ENCODE assay signal across 1 cellular context in the genomic region with DNA sequence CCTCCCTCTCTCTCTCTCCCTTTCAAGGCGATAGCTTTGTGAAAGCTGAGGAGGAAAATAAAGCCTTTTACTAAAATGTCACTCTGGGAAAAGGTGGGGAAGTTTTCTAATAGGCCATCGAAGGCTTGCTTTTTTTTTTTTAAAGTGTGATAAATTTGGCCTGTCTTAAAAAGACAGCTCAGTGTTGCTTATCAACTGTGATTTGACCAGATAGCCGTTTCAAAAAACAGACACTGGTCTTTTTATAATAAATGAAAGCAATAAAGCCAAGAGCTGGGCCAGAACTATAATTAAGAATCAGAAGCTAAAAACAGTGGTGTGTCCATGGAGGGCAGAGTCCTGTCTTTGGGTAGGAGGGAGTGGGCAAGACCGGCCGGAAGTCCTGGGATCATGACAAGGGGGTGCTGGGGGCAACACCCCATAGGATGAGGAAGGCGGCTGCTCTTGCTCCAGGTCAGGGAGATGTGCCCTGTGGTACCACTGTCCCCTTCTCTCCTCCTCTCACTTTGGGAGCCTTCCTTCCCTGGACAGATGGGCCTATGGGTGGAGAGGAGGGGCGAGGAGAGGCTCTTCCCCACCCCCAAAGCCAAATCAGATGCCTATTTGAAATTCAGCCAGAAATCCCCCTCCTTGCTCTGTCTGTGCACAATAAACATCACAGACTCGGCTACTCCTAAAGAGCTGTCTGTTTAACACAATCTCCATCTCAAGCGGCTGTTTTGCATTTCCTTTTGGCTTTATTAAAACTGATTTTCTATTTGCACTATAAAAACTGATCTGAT.
TF ChIP-seq lines count a peak whose summit lies in the region.

No MANE protein-coding gene starts in this region.

TF ChIP-seq in GM23338, 12 proteins besides CTCF, POLR2A, EP300 and RAD21 (continued from another document):
- TF ChIP-seq, protein P1, sequence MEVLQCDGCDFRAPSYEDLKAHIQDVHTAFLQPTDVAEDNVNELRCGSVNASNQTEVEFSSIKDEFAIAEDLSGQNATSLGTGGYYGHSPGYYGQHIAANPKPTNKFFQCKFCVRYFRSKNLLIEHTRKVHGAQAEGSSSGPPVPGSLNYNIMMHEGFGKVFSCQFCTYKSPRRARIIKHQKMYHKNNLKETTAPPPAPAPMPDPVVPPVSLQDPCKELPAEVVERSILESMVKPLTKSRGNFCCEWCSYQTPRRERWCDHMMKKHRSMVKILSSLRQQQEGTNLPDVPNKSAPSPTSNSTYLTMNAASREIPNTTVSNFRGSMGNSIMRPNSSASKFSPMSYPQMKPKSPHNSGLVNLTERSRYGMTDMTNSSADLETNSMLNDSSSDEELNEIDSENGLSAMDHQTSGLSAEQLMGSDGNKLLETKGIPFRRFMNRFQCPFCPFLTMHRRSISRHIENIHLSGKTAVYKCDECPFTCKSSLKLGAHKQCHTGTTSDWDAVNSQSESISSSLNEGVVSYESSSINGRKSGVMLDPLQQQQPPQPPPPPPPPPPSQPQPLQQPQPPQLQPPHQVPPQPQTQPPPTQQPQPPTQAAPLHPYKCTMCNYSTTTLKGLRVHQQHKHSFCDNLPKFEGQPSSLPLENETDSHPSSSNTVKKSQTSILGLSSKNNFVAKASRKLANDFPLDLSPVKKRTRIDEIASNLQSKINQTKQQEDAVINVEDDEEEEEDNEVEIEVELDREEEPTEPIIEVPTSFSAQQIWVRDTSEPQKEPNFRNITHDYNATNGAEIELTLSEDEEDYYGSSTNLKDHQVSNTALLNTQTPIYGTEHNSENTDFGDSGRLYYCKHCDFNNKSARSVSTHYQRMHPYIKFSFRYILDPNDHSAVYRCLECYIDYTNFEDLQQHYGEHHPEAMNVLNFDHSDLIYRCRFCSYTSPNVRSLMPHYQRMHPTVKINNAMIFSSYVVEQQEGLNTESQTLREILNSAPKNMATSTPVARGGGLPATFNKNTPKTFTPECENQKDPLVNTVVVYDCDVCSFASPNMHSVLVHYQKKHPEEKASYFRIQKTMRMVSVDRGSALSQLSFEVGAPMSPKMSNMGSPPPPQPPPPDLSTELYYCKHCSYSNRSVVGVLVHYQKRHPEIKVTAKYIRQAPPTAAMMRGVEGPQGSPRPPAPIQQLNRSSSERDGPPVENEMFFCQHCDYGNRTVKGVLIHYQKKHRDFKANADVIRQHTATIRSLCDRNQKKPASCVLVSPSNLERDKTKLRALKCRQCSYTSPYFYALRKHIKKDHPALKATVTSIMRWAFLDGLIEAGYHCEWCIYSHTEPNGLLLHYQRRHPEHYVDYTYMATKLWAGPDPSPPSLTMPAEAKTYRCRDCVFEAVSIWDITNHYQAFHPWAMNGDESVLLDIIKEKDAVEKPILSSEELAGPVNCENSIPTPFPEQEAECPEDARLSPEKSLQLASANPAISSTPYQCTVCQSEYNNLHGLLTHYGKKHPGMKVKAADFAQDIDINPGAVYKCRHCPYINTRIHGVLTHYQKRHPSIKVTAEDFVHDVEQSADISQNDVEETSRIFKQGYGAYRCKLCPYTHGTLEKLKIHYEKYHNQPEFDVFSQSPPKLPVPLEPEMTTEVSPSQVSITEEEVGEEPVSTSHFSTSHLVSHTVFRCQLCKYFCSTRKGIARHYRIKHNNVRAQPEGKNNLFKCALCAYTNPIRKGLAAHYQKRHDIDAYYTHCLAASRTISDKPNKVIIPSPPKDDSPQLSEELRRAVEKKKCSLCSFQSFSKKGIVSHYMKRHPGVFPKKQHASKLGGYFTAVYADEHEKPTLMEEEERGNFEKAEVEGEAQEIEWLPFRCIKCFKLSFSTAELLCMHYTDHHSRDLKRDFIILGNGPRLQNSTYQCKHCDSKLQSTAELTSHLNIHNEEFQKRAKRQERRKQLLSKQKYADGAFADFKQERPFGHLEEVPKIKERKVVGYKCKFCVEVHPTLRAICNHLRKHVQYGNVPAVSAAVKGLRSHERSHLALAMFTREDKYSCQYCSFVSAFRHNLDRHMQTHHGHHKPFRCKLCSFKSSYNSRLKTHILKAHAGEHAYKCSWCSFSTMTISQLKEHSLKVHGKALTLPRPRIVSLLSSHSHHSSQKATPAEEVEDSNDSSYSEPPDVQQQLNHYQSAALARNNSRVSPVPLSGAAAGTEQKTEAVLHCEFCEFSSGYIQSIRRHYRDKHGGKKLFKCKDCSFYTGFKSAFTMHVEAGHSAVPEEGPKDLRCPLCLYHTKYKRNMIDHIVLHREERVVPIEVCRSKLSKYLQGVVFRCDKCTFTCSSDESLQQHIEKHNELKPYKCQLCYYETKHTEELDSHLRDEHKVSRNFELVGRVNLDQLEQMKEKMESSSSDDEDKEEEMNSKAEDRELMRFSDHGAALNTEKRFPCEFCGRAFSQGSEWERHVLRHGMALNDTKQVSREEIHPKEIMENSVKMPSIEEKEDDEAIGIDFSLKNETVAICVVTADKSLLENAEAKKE (CRISPR knock-in tag; IDR thresholded peaks at IDR 0.05) = no peak
- TF ChIP-seq ZNF331 (CRISPR knock-in tag; IDR thresholded peaks at IDR 0.05; ENCODE audit: low read depth) = no peak
- TF ChIP-seq, protein P2, sequence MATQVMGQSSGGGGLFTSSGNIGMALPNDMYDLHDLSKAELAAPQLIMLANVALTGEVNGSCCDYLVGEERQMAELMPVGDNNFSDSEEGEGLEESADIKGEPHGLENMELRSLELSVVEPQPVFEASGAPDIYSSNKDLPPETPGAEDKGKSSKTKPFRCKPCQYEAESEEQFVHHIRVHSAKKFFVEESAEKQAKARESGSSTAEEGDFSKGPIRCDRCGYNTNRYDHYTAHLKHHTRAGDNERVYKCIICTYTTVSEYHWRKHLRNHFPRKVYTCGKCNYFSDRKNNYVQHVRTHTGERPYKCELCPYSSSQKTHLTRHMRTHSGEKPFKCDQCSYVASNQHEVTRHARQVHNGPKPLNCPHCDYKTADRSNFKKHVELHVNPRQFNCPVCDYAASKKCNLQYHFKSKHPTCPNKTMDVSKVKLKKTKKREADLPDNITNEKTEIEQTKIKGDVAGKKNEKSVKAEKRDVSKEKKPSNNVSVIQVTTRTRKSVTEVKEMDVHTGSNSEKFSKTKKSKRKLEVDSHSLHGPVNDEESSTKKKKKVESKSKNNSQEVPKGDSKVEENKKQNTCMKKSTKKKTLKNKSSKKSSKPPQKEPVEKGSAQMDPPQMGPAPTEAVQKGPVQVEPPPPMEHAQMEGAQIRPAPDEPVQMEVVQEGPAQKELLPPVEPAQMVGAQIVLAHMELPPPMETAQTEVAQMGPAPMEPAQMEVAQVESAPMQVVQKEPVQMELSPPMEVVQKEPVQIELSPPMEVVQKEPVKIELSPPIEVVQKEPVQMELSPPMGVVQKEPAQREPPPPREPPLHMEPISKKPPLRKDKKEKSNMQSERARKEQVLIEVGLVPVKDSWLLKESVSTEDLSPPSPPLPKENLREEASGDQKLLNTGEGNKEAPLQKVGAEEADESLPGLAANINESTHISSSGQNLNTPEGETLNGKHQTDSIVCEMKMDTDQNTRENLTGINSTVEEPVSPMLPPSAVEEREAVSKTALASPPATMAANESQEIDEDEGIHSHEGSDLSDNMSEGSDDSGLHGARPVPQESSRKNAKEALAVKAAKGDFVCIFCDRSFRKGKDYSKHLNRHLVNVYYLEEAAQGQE (IDR thresholded peaks at IDR 0.05; ENCODE audit: unreplicated experiment) = no peak
- TF ChIP-seq JUNB (IDR thresholded peaks at IDR 0.05; ENCODE audit: unreplicated experiment) = no peak
- TF ChIP-seq, protein P3, sequence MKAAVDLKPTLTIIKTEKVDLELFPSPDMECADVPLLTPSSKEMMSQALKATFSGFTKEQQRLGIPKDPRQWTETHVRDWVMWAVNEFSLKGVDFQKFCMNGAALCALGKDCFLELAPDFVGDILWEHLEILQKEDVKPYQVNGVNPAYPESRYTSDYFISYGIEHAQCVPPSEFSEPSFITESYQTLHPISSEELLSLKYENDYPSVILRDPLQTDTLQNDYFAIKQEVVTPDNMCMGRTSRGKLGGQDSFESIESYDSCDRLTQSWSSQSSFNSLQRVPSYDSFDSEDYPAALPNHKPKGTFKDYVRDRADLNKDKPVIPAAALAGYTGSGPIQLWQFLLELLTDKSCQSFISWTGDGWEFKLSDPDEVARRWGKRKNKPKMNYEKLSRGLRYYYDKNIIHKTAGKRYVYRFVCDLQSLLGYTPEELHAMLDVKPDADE (IDR thresholded peaks at IDR 0.05) = no peak
- no peak for TF ChIP-seq STAT1 (IDR thresholded peaks at IDR 0.05; ENCODE audit: unreplicated experiment)
